Comparison of ENCODE assay signal across 11 cellular contexts in genomic region chr18:52670903-52671302, GRCh38.
DNase-seq lines count a peak whose midpoint lies in the region; ATAC-seq, FAIRE-seq and TF ChIP-seq lines count a peak whose summit lies in the region.
"Had no signal": no experiment of that assay in that cellular context is flagged by ENCODE, and none has a peak within 500 bp of the region (broad histone marks: within the 10 kb centered on the region; RNA-seq: fewer than 3 reads in every experiment).

No MANE protein-coding gene starts in this region.

- WGBS in smooth muscle cell (ENCODE audit: low lambda C conversion rate), result 48% methylated on average over 3 of the region's 3 CpGs

- no peak overlapping the region for H3K27ac ChIP-seq in smooth muscle cell (ENCODE audit: low read depth)
- H3K27ac ChIP-seq: skin epidermis, thoracic aorta had no signal

- no peaks in the 10 kb centered on the region for H3K36me3 ChIP-seq in smooth muscle cell (ENCODE audit: low read depth)
- H3K36me3 ChIP-seq: thoracic aorta had no signal

- H3K79me2 ChIP-seq in smooth muscle cell (ENCODE audit: low read depth), result no peaks in the 10 kb centered on the region

- no peaks in the 10 kb centered on the region for H3K9me3 ChIP-seq in smooth muscle cell (replicated peaks; ENCODE audit: low read depth)
- H3K9me3 ChIP-seq: thoracic aorta had no signal

- peak; percentile 21 for TF ChIP-seq CTCF in choroid plexus epithelial cell (conservative IDR thresholded peaks at IDR 0.05; ENCODE audit: low read depth, low read length)
- peak; percentile 28 for TF ChIP-seq CTCF in smooth muscle cell (IDR thresholded peaks at IDR 0.05; ENCODE audit: borderline replicate concordance, insufficient read depth, poor library complexity, severe bottlenecking)

- no peak overlapping the region for H2AFZ ChIP-seq in smooth muscle cell (ENCODE audit: low read depth)

- no peak overlapping the region for H3K4me3 ChIP-seq in choroid plexus epithelial cell (ENCODE audit: low read depth, low read length)
- no peak overlapping the region for H3K4me3 ChIP-seq in smooth muscle cell
- H3K4me3 ChIP-seq: skin epidermis, thoracic aorta had no signal

- no peak overlapping the region for H3K4me2 ChIP-seq in smooth muscle cell

- no peak overlapping the region for H3K9ac ChIP-seq in smooth muscle cell (ENCODE audit: low read depth)

- peaks cover 8% of the 10 kb centered on the region for H3K4me1 ChIP-seq in smooth muscle cell (ENCODE audit: low read depth)

- DNase-seq in NCI-H146 (lab: John Stamatoyannopoulos, UW) (peak; percentile 53), NCI-H146 treated with DMSO at 0.1 percent for 48 hours (lab: John Stamatoyannopoulos, UW; ENCODE audit: unreplicated experiment) (no peak), NCI-H2171 treated with DMSO at 0.1 percent for 48 hours (lab: John Stamatoyannopoulos, UW) (peak; percentile 29), choroid plexus epithelial cell (ENCODE audit: low read depth) (peak; percentile 39), smooth muscle cell (lab: John Stamatoyannopoulos, UW; ENCODE audit: unreplicated experiment) (no peak), HTR-8/SVneo (ENCODE audit: insufficient read length, low spot score) (no peak), COLO829 (ENCODE audit: low spot score) (no peak)
- DNase-seq: T-cell had no signal

- no peak for ATAC-seq in HG02678 (IDR thresholded peaks at IDR 0.05; ENCODE audit: unreplicated experiment)
- ATAC-seq: T-cell had no signal

- FAIRE-seq in HTR-8/SVneo (lab: Jason Lieb, UNC), result no peak

- no peaks in the 10 kb centered on the region for H4K20me1 ChIP-seq in smooth muscle cell (ENCODE audit: low read depth)

- H3F3A ChIP-seq in smooth muscle cell (ENCODE audit: low read depth), result no peaks in the 10 kb centered on the region

- no peaks in the 10 kb centered on the region for H3K27me3 ChIP-seq in smooth muscle cell (ENCODE audit: low read depth)

Comparison
In these comparisons a context has a peak if more than half of its experiments do, and no peak if none do; other contexts are left out.
1. DNase-seq: peak in NCI-H146 (single experiment), NCI-H2171 treated with DMSO at 0.1 percent for 48 hours (single experiment) and choroid plexus epithelial cell (single experiment); none in NCI-H146 treated with DMSO at 0.1 percent for 48 hours (single experiment), smooth muscle cell (single experiment), HTR-8/SVneo (single experiment) and COLO829 (single experiment).